13 cellular contexts compared by ENCODE assay signal in the genomic region with DNA sequence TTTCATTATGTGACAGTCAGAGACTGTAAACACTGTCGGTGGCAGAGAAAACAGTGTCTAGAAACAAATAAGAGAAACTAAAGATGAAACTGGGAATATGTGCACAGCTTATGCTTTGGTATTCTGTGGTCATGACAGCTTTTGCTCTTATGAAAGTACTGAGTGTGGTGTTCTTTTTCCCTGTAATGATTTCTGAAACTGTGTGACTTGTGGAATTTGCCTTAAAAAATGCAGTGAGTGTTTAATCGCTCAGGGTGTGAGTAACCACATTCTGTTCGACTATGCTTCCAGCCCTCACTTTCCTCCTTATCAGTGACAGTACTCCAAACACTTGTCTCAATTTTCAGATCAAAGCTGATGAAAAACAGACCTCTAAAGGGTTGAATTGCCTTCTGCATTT.
DNase-seq lines count a peak whose midpoint lies in the region; ATAC-seq and TF ChIP-seq lines count a peak whose summit lies in the region.
"Had no signal": no experiment of that assay in that cellular context is flagged by ENCODE, and none has a peak within 500 bp of the region (broad histone marks: within the 10 kb centered on the region; RNA-seq: fewer than 3 reads in every experiment).

No MANE protein-coding gene starts in this region.

- H3K4me1 ChIP-seq in right lobe of liver (no peaks in the 10 kb centered on the region), H9 (ENCODE audit: insufficient read depth, low read length) (no peaks in the 10 kb centered on the region)

- no peak overlapping the region for H3K56ac ChIP-seq in H9 (ENCODE audit: insufficient read length, low read depth, low read length)

- TF ChIP-seq CTCF in choroid plexus epithelial cell (conservative IDR thresholded peaks at IDR 0.05; ENCODE audit: low read depth, low read length), result no peak
- no peak for TF ChIP-seq CTCF in right lobe of liver (IDR thresholded peaks at IDR 0.05)
- TF ChIP-seq CTCF in H9 (conservative IDR thresholded peaks at IDR 0.05), result no peak

- no peak overlapping the region for H4K8ac ChIP-seq in H9 (replicated peaks; ENCODE audit: insufficient read length, low read depth, low read length)

- H3K9me3 Mint-ChIP-seq in H9, result no peaks in the 10 kb centered on the region

- H2AFZ ChIP-seq in H9 (ENCODE audit: low read length), result no peak overlapping the region

- H3K4me1 Mint-ChIP-seq in H9, result no peaks in the 10 kb centered on the region; a peak in 1 of 4 replicates

- no peak overlapping the region for H3K4me3 ChIP-seq in choroid plexus epithelial cell (ENCODE audit: low read depth, low read length)
- H3K4me3 ChIP-seq in right lobe of liver, result no peak overlapping the region
- H3K4me3 ChIP-seq: ovary had no signal

- no peak overlapping the region for H3T11ph ChIP-seq in H9 (ENCODE audit: low read length)

- H4K20me1 ChIP-seq in H9 (ENCODE audit: control insufficient read depth, insufficient read depth, insufficient read length), result no peaks in the 10 kb centered on the region

- no peak overlapping the region for H2BK15ac ChIP-seq in H9 (ENCODE audit: low read depth, low read length)

- no peak overlapping the region for H2BK5ac ChIP-seq in H9 (ENCODE audit: insufficient read length, low read length)

- DNase-seq in AG20443 (ENCODE audit: low spot score), result peak; percentile 19
- DNase-seq in choroid plexus epithelial cell (ENCODE audit: low read depth), result peak; percentile 69
- DNase-seq in Right ventricle myocardium inferior (ENCODE audit: missing footprints), result no peak
- DNase-seq in right lobe of liver, result no peak
- DNase-seq in NOMO-1 treated with DMSO at 0.1 percent for 48 hours (lab: John Stamatoyannopoulos, UW; ENCODE audit: unreplicated experiment), result no peak
- DNase-seq in H9, result no peak
- DNase-seq: C1 segment of cervical spinal cord, NCI-H2081 treated with DMSO at 0.1 percent for 48 hours, ovary, T1000 had no signal

- no peak overlapping the region for H3K9ac ChIP-seq in H9 (ENCODE audit: extremely low read depth, insufficient read length, low read length)

- H3K27me3 ChIP-seq in right lobe of liver (no peaks in the 10 kb centered on the region), H9 (ENCODE audit: insufficient read depth, low read length) (no peaks in the 10 kb centered on the region)
- H3K27me3 ChIP-seq: ovary had no signal

- H3K27me3 Mint-ChIP-seq in H9 (ENCODE audit: low read depth), result no peaks in the 10 kb centered on the region

- no peak overlapping the region for H3K27ac Mint-ChIP-seq in H9
- H3K27ac Mint-ChIP-seq: activated naive CD8-positive, alpha-beta T cell had no signal

- H3K23me2 ChIP-seq in H9 (ENCODE audit: insufficient read length, low read depth, low read length, poor library complexity, severe bottlenecking), result no peaks in the 10 kb centered on the region

- no peak overlapping the region for H3K4ac ChIP-seq in H9 (ENCODE audit: low read depth, low read length)

- intact Hi-C loops in Right ventricle myocardium inferior (cut with DNase I) (no loop called here), right lobe of liver (cut with DNase I) (no loop called here)

- H3K4me3 Mint-ChIP-seq in H9, result no peak overlapping the region
- H3K4me3 Mint-ChIP-seq: activated naive CD8-positive, alpha-beta T cell had no signal

- no peak overlapping the region for H3K23ac ChIP-seq in H9 (ENCODE audit: insufficient read length, low read depth, low read length)

- no peaks in the 10 kb centered on the region for H3K79me2 ChIP-seq in H9 (ENCODE audit: insufficient read depth, low read length)

- no peak overlapping the region for H2BK12ac ChIP-seq in H9 (ENCODE audit: insufficient read length, low read depth, low read length)

- no peak overlapping the region for H2BK20ac ChIP-seq in H9 (ENCODE audit: low read depth, low read length, poor library complexity, severe bottlenecking)

- no peak overlapping the region for H3K18ac ChIP-seq in H9 (ENCODE audit: insufficient read length, low read depth, low read length)

- H3K9me3 ChIP-seq in right lobe of liver (no peaks in the 10 kb centered on the region), H9 (ENCODE audit: control insufficient read depth, low read depth, low read length) (no peaks in the 10 kb centered on the region)
- H3K9me3 ChIP-seq: ovary had no signal

- no peak overlapping the region for H2AK5ac ChIP-seq in H9 (ENCODE audit: insufficient read length, low read length)

- no peak overlapping the region for H4K5ac ChIP-seq in H9 (ENCODE audit: insufficient read length, low read depth, low read length)

- no peaks in the 10 kb centered on the region for H3K36me3 ChIP-seq in right lobe of liver
- H3K36me3 ChIP-seq: ovary had no signal

- WGBS in right lobe of liver (ENCODE audit: insufficient coverage, low coverage, low lambda C conversion rate, missing lambda C conversion rate), result 22% methylated on average over 3 of the region's 3 CpGs
- no CpG with 5 or more reads among the region's 3 CpGs for WGBS in H9 (ENCODE audit: extremely low coverage, insufficient read length, low lambda C conversion rate)

- H3K4me2 ChIP-seq in H9 (ENCODE audit: insufficient read depth, insufficient read length, low read length), result no peak overlapping the region

- no peak overlapping the region for H3K14ac ChIP-seq in H9 (ENCODE audit: insufficient read depth, low read length)

- H3K27ac ChIP-seq in right lobe of liver (no peak overlapping the region), H9 (ENCODE audit: insufficient read length, low read depth, low read length) (no peak overlapping the region)
- H3K27ac ChIP-seq: ovary had no signal

- H4K91ac ChIP-seq in H9 (ENCODE audit: insufficient read length, low read depth, low read length), result no peak overlapping the region

- no peaks in the 10 kb centered on the region for H3K79me1 ChIP-seq in H9 (ENCODE audit: insufficient read depth, low read depth, low read length, poor library complexity, severe bottlenecking)

- ATAC-seq in GM21381 (IDR thresholded peaks at IDR 0.05; ENCODE audit: unreplicated experiment) (peak; percentile 79), HG03342 (IDR thresholded peaks at IDR 0.05; ENCODE audit: unreplicated experiment) (peak; percentile 75), Right ventricle myocardium inferior (no peak), right lobe of liver (no peak)

- H2BK120ac ChIP-seq in H9 (ENCODE audit: low read depth, low read length, poor library complexity, severe bottlenecking), result no peak overlapping the region

- no peaks in the 10 kb centered on the region for H3K36me3 Mint-ChIP-seq in H9 (ENCODE audit: insufficient read depth in 1 of 3, low read depth in 3 of 3)
- H3K36me3 Mint-ChIP-seq: activated naive CD8-positive, alpha-beta T cell had no signal

- TF ChIP-seq POLR2A in right lobe of liver (IDR thresholded peaks at IDR 0.05), result no peak

Comparison
In these comparisons a context has a peak if more than half of its experiments do, and no peak if none do; other contexts are left out.
1. DNase-seq: peak in AG20443 (single experiment) and choroid plexus epithelial cell (single experiment); none in Right ventricle myocardium inferior (single experiment), right lobe of liver (0 of 3), NOMO-1 treated with DMSO at 0.1 percent for 48 hours (single experiment) and H9 (single experiment).
2. ATAC-seq: peak in GM21381 (single experiment) and HG03342 (single experiment); none in Right ventricle myocardium inferior (single experiment) and right lobe of liver (0 of 4).